Comparison of ENCODE assay signal across 9 cellular contexts in the genomic region with DNA sequence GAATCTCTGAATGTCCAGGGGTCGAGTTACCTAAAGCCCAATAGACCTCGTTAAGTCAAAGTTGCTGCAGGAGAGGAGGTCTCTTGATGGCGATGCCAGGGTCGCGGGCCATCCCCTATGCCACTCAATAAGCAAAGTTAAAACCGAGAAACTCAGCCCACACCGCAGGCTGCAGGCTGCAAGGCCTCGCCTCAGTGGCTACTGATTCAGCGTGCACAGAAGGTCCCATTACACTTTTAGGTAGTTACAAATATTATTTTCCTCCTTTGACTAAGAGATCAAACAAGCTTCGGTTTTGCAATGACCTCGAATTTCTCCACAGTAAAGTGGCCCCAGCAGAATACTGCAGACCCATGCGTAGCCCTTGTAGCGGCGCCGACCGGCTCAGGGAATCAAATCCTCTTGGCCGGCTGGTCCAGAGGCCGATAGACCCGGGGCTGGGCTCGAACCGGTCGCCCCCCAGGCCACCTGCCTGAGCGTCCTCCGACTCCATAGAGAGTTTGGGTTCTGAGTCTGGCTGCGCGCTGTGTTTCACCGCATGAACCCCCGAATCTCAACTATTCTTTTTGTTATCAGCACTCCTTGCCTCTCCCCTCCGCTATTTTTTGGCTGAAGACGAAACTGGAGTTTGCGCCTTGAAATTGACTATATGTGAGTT. TPM values are rescaled to one million over a fixed set of nuclear protein-coding genes. Genes with fewer than 3 reads are reported as not detected.
DNase-seq lines count a peak whose midpoint lies in the region; ATAC-seq lines count a peak whose summit lies in the region.
"Had no signal": no experiment of that assay in that cellular context is flagged by ENCODE, and none has a peak within 500 bp of the region (broad histone marks: within the 10 kb centered on the region; RNA-seq: fewer than 3 reads in every experiment).

No MANE protein-coding gene starts in this region.

- peaks cover 20% of the 10 kb centered on the region for H3K4me1 ChIP-seq in mesenchymal stem cell (ENCODE audit: control insufficient read depth, insufficient read depth, low read depth, low read length)

- H3K27ac ChIP-seq in mesenchymal stem cell (ENCODE audit: low read length, poor library complexity, severe bottlenecking): no peak overlapping the region

- H3K4me3 Mint-ChIP-seq in activated T-helper 17 cell treated with anti-CD3 and anti-CD28 coated beads, Interleukin-2, amount 50 U/mL, for 72 hours: peak overlapping the region; percentile 60

- no peak overlapping the region for H3K14ac ChIP-seq in mesenchymal stem cell (ENCODE audit: low read length in 2 of 2)

- peak overlapping the region in 1 of 2 experiments; percentile 24 for H3K4me3 ChIP-seq in mesenchymal stem cell (ENCODE audit: insufficient read depth in 1 of 2, low read depth in 1 of 2, low read length in 2 of 2)

- no peaks in the 10 kb centered on the region for H3K79me1 ChIP-seq in mesenchymal stem cell (replicated peaks; ENCODE audit: low read length, poor library complexity, severe bottlenecking)

- H2BK120ac ChIP-seq in mesenchymal stem cell (ENCODE audit: low read depth, low read length): no peak overlapping the region

- DNase-seq in G401 (ENCODE audit: low spot score) (peak; percentile 60), mesenchymal stem cell (no peak), mesenteric fat pad (ENCODE audit: low spot score) (no peak), 8988T (no peak), iPS-NIHi11 (ENCODE audit: low spot score) (no peak)

- peak overlapping the region; percentile 42 for H3K4me2 ChIP-seq in mesenchymal stem cell (ENCODE audit: low read length, poor library complexity, severe bottlenecking)

- ATAC-seq in GM21529 (IDR thresholded peaks at IDR 0.05; ENCODE audit: unreplicated experiment) (peak; percentile 66), GM19324 (IDR thresholded peaks at IDR 0.05; ENCODE audit: low FRiP score, unreplicated experiment) (no peak)
- ATAC-seq in activated T-helper 17 cell treated with anti-CD3 and anti-CD28 coated beads, Interleukin-2, amount 50 U/mL, for 72 hours (replicated peaks): no peak

- peaks cover 23% of the 10 kb centered on the region for H3K27me3 Mint-ChIP-seq in activated T-helper 17 cell treated with anti-CD3 and anti-CD28 coated beads, Interleukin-2, amount 50 U/mL, for 72 hours

- H3K4me1 Mint-ChIP-seq in activated T-helper 17 cell treated with anti-CD3 and anti-CD28 coated beads, Interleukin-2, amount 50 U/mL, for 72 hours: no peaks in the 10 kb centered on the region

- H3K36me3 Mint-ChIP-seq in activated T-helper 17 cell treated with anti-CD3 and anti-CD28 coated beads, Interleukin-2, amount 50 U/mL, for 72 hours (ENCODE audit: low read depth): peaks cover 5% of the 10 kb centered on the region

- H3K27ac Mint-ChIP-seq in activated T-helper 17 cell treated with anti-CD3 and anti-CD28 coated beads, Interleukin-2, amount 50 U/mL, for 72 hours: no peak overlapping the region

- H3K9me3 Mint-ChIP-seq in activated T-helper 17 cell treated with anti-CD3 and anti-CD28 coated beads, Interleukin-2, amount 50 U/mL, for 72 hours: no peaks in the 10 kb centered on the region

- in situ Hi-C loops in G401 (cut with HindIII; ENCODE audit: low sequenced_read_pairs): no loop called here

- H3K36me3 ChIP-seq in mesenchymal stem cell (ENCODE audit: control insufficient read depth in 1 of 2, insufficient read depth in 2 of 2, low read depth in 1 of 2, low read length in 2 of 2): no peaks in the 10 kb centered on the region

- H2AFZ ChIP-seq in mesenchymal stem cell (ENCODE audit: low read depth, low read length): no peak overlapping the region

- H3K18ac ChIP-seq in mesenchymal stem cell (ENCODE audit: low read depth in 1 of 2, low read length in 2 of 2): no peak overlapping the region

- no peaks in the 10 kb centered on the region for H3K9me3 ChIP-seq in mesenchymal stem cell (ENCODE audit: control insufficient read depth, low read length)

- no peak overlapping the region for H3K4ac ChIP-seq in mesenchymal stem cell (ENCODE audit: low read depth in 1 of 2, low read length in 2 of 2)

- H3K23ac ChIP-seq in mesenchymal stem cell (ENCODE audit: low read length in 2 of 2): no peak overlapping the region

- H3K27me3 ChIP-seq in mesenchymal stem cell (ENCODE audit: control insufficient read depth in 1 of 2, insufficient read depth in 1 of 2, low read length in 2 of 2): peaks cover 38 to 45% of the 10 kb centered on the region in 2 experiments

- no peak overlapping the region for H2BK12ac ChIP-seq in mesenchymal stem cell (ENCODE audit: low read length in 2 of 2)

- no peak overlapping the region for H2AK5ac ChIP-seq in mesenchymal stem cell (ENCODE audit: low read length, severe bottlenecking)

- H4K8ac ChIP-seq in mesenchymal stem cell (ENCODE audit: low read length): no peak overlapping the region

- H3K9ac ChIP-seq in mesenchymal stem cell (ENCODE audit: low read length): no peak overlapping the region

- 31% methylated on average over 28 of the region's 31 CpGs for WGBS in mesenchymal stem cell

- no peak overlapping the region for H2BK15ac ChIP-seq in mesenchymal stem cell (ENCODE audit: low read depth, poor library complexity, severe bottlenecking)

- H4K91ac ChIP-seq in mesenchymal stem cell (ENCODE audit: low read length): no peak overlapping the region

- no peak overlapping the region for H2BK5ac ChIP-seq in mesenchymal stem cell (ENCODE audit: low read depth, low read length, poor library complexity, severe bottlenecking)

RNA-seq across cellular contexts. Expression of a gene that starts 2.3 kb away (rescaled TPM):
- not detected in 2 replicates for total RNA-seq in G401 (2014; rRNA removed; shearing (Covaris generic))
- total RNA-seq in activated T-helper 17 cell treated with anti-CD3 and anti-CD28 coated beads, Interleukin-2, amount 50 U/mL, for 72 hours: under 1 TPM in 1 of 2 donors, not detected in 1; 0.13 TPM
- not detected for polyA plus RNA-seq in mesenchymal stem cell (2013, experiment 1 of 2)
- not detected for polyA plus RNA-seq in mesenchymal stem cell (2013, experiment 2 of 2)
- total RNA-seq in mesenteric fat pad: not detected
- total RNA-seq: mononuclear cell had no signal
